In genomic region chr12:69686731-69687130, GRCh38 we compare ENCODE assay signal across 1 cellular context.
TF ChIP-seq lines count a peak whose summit lies in the region.

No MANE protein-coding gene starts in this region.

TF ChIP-seq in GM12878, 131 proteins besides CTCF, POLR2A, EP300 and RAD21 (continued from another document):
- TF ChIP-seq CEBPZ (IDR thresholded peaks at IDR 0.05; ENCODE audit: low read depth, low read length), result no peak
- no peak for TF ChIP-seq E2F4 (IDR thresholded peaks at IDR 0.05; ENCODE audit: low read depth, low read length)
- no peak for TF ChIP-seq KLF5 (IDR thresholded peaks at IDR 0.05; ENCODE audit: partially characterized antibody)
- TF ChIP-seq SRF (IDR thresholded peaks at IDR 0.05; ENCODE audit: low read depth in 2 of 2, low read length in 2 of 2), result no peak
- TF ChIP-seq BCL11A (IDR thresholded peaks at IDR 0.05; ENCODE audit: low read depth, low read length), result no peak
